In the genomic region with DNA sequence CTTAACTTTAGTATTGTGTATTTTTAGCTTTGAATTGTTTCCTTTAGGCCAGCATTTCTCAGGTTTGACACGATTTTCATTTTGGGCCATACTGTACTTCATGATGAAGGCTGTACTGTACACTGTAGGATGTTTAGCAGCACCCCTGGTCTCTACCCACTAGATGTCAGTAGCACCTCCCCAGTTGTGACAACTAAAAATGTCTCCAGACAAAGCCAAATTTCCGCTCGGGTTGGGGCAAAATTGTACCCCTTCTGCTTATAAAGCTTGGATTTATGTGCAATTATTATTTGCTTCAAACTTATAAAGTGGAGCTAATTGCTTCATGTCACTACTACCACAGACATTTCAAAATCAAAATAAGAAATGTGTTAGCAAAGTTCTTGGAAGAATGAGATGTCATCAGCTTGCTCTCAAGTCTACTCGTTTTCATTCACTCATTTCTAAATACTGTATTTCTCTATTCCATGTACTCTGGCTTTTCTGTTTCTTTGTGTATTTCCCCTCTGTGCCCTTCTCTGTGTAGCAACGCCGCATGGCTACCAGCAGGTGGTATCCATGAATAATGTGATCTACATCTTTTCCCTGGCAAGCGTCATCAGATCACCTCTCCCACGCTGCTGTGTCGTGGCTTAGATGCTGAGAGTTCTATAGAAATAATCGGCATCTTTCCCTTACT, we compare ENCODE assay signal across 9 cellular contexts. TPM values are rescaled to one million over a fixed set of nuclear protein-coding genes. Genes with fewer than 3 reads are reported as not detected.
A peak's percentile ranks its signal among the peaks of the same experiment; 100 is the strongest.
DNase-seq lines count a peak whose midpoint lies in the region; ATAC-seq and TF ChIP-seq lines count a peak whose summit lies in the region.
"Had no signal": no experiment of that assay in that cellular context is flagged by ENCODE, and none has a peak within 500 bp of the region (broad histone marks: within the 10 kb centered on the region; RNA-seq: fewer than 3 reads in every experiment).

No MANE protein-coding gene starts in this region.

- H3K4me3 ChIP-seq in Jurkat, Clone E6-1 (ENCODE audit: low read length), result no peak overlapping the region
- no peak overlapping the region for H3K4me3 ChIP-seq in kidney epithelial cell (ENCODE audit: low read depth, low read length)

- TF ChIP-seq CTCF in kidney epithelial cell (IDR thresholded peaks at IDR 0.05; ENCODE audit: insufficient read depth, low read length, poor library complexity, severe bottlenecking), result peak; percentile 45
- TF ChIP-seq CTCF in omental fat pad (IDR thresholded peaks at IDR 0.05), result no peak

- DNase-seq in ELF-1 (ENCODE audit: low read depth, low spot score) (peak; percentile 20), SK-N-DZ (ENCODE audit: low spot score) (peak; percentile 61), kidney epithelial cell (ENCODE audit: low read depth) (no peak), omental fat pad (ENCODE audit: low spot score) (no peak), MV-4-11 (lab: John Stamatoyannopoulos, UW) (no peak)
- peak; percentile 11 for DNase-seq in Jurkat, Clone E6-1 (ENCODE audit: low read depth, low spot score)
- no peak for DNase-seq in stimulated activated CD4-positive, alpha-beta T cell treated with anti-CD3 and anti-CD28 coated beads, Interleukin-4, amount 100 ng/mL, for 24 hours

- no peaks in the 10 kb centered on the region for H3K36me3 ChIP-seq in kidney epithelial cell (ENCODE audit: control insufficient read depth, insufficient read depth, low read length)

- H3K27me3 ChIP-seq in kidney epithelial cell (ENCODE audit: control insufficient read depth, insufficient read depth, low read length), result no peaks in the 10 kb centered on the region

- ATAC-seq in omental fat pad (ENCODE audit: low FRiP score) (no peak), HG02885 (IDR thresholded peaks at IDR 0.05; ENCODE audit: poor library complexity, unreplicated experiment) (no peak)

RNA-seq across cellular contexts. Expression of a gene that starts 47.7 kb away (rescaled TPM):
- not detected for polyA plus RNA-seq in Jurkat, Clone E6-1 (2012; ENCODE audit: insufficient read depth, insufficient read length)
- not detected in 2 replicates for polyA plus RNA-seq in SK-N-DZ (2014; cell fraction: cytosol; rRNA removed)
- not detected in 2 replicates for polyA plus RNA-seq in SK-N-DZ (2014; cell fraction: nucleus; rRNA removed)
- total RNA-seq in kidney epithelial cell, result not detected in 2 replicates
- under 1 TPM in 3 of 4 donors, not detected in 1; 0.24 to 0.50 (median 0.28) TPM for total RNA-seq in omental fat pad
- total RNA-seq: T-helper 2 cell treated with Interferon-gamma antibody and Interleukin-4, amounts not matched to agents 100 ng/mL and 5 ng/mL, for 36 hours had no signal

Comparison
In these comparisons a context has a peak if more than half of its experiments do, and no peak if none do; other contexts are left out.
1. DNase-seq: peak in ELF-1 (single experiment), Jurkat, Clone E6-1 (single experiment) and SK-N-DZ (single experiment); none in kidney epithelial cell (single experiment), stimulated activated CD4-positive, alpha-beta T cell treated with anti-CD3 and anti-CD28 coated beads, Interleukin-4, amount 100 ng/mL, for 24 hours (single experiment), omental fat pad (single experiment) and MV-4-11 (single experiment).